In the genomic region with DNA sequence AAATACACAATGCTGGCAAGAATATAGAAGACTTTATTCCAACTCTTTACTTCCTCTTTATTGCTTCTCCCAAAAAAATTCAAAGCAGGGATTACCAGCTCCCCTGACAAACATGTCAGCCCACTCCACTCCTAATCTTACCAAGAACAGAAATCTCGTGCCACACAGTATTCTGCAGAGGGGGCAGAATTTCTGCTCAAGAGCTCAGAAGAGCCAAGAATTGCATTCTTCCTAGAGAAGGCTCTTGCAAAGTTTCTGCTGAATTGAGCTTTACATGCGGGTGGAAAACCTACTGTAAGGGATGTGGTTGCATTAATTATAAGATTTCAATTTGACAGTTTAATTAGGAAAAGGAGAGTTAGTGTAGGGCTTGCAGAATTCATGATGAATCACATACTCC, we compare ENCODE assay signal across 30 cellular contexts.
"Had no signal": no experiment of that assay in that cellular context is flagged by ENCODE, and none has a peak within 500 bp of the region (broad histone marks: within the 10 kb centered on the region; RNA-seq: fewer than 3 reads in every experiment).

No MANE protein-coding gene starts in this region.

- H3K4me1 ChIP-seq: ascending aorta had no signal

- H3K4me3 Mint-ChIP-seq: activated B cell treated with CpG ODN at 0.5 μM for 24 hours; activated CD4-positive, alpha-beta memory T cell treated with anti-CD3 and anti-CD28 coated beads for 36 hours; activated CD4-positive, alpha-beta T cell treated with anti-CD3 and anti-CD28 coated beads, Interleukin-2, amount 10 ng/mL, durations not matched to agents 24 days and 14 days; activated CD8-positive, alpha-beta T cell treated with anti-CD3 and anti-CD28 coated beads for 36 hours; activated naive CD4-positive, alpha-beta T cell treated with anti-CD3 and anti-CD28 coated beads, Interleukin-2, amount 10 ng/mL, durations not matched to agents 7 days and 5 days; activated naive CD4-positive, alpha-beta T cell treated with anti-CD3 and anti-CD28 coated beads, Interleukin-2, amount 50 U/mL, for 24 hours; activated naive CD8-positive, alpha-beta T cell; activated naive CD8-positive, alpha-beta T cell treated with anti-CD3 and anti-CD28 coated beads, Interleukin-2, amount 10 ng/mL, durations not matched to agents 7 days and 5 days; activated naive CD8-positive, alpha-beta T cell treated with anti-CD3 and anti-CD28 coated beads, Interleukin-2, amount 50 U/mL, for 24 hours; activated T-cell treated with anti-CD3 and anti-CD28 coated beads, Interleukin-2, amount 50 U/mL, for 4 hours; brain; T-cell; T-helper 17 cell had no signal

- H3K36me3 ChIP-seq: ascending aorta, cardiac muscle cell had no signal

- H3K27ac ChIP-seq: ascending aorta, cardiac muscle cell, VCaP had no signal

- ATAC-seq: activated CD8-positive, alpha-beta T cell treated with anti-CD3 and anti-CD28 coated beads for 36 hours; activated naive CD8-positive, alpha-beta T cell treated with anti-CD3 and anti-CD28 coated beads, Interleukin-2, amount 50 U/mL, for 24 hours; activated T-cell treated with anti-CD3 and anti-CD28 coated beads, Interleukin-2, amount 50 U/mL, for 4 hours; T-cell; T-helper 17 cell had no signal

- H3K36me3 Mint-ChIP-seq: activated CD4-positive, alpha-beta memory T cell treated with anti-CD3 and anti-CD28 coated beads for 36 hours; activated naive CD4-positive, alpha-beta T cell treated with anti-CD3 and anti-CD28 coated beads, Interleukin-2, amount 10 ng/mL, durations not matched to agents 7 days and 5 days; activated naive CD4-positive, alpha-beta T cell treated with anti-CD3 and anti-CD28 coated beads, Interleukin-2, amount 50 U/mL, for 24 hours; activated naive CD8-positive, alpha-beta T cell; activated naive CD8-positive, alpha-beta T cell treated with anti-CD3 and anti-CD28 coated beads, Interleukin-2, amount 10 ng/mL, durations not matched to agents 7 days and 5 days; brain; T-cell had no signal

- H3K27me3 ChIP-seq: ascending aorta, cardiac muscle cell had no signal

- H3K4me1 Mint-ChIP-seq: activated CD4-positive, alpha-beta T cell treated with anti-CD3 and anti-CD28 coated beads, Interleukin-2, amount 10 ng/mL, durations not matched to agents 24 days and 14 days; activated naive CD4-positive, alpha-beta T cell treated with anti-CD3 and anti-CD28 coated beads, Interleukin-2, amount 10 ng/mL, durations not matched to agents 7 days and 5 days; activated naive CD4-positive, alpha-beta T cell treated with anti-CD3 and anti-CD28 coated beads, Interleukin-2, amount 50 U/mL, for 24 hours; activated naive CD8-positive, alpha-beta T cell treated with anti-CD3 and anti-CD28 coated beads, Interleukin-2, amount 10 ng/mL, durations not matched to agents 7 days and 5 days; activated naive CD8-positive, alpha-beta T cell treated with anti-CD3 and anti-CD28 coated beads, Interleukin-2, amount 50 U/mL, for 24 hours; T-cell; T-helper 17 cell had no signal

- DNase-seq: activated B cell treated with CpG ODN at 0.5 μM for 24 hours; activated CD4-positive, alpha-beta memory T cell treated with anti-CD3 and anti-CD28 coated beads for 36 hours; activated CD4-positive, alpha-beta T cell treated with anti-CD3 and anti-CD28 coated beads for 4 hours; activated CD4-positive, alpha-beta T cell treated with anti-CD3 and anti-CD28 coated beads, Interleukin-2, amount 10 ng/mL, durations not matched to agents 24 days and 14 days; activated CD4-positive, alpha-beta T cell treated with anti-CD3 and anti-CD28 coated beads, Interleukin-2, amount 50 U/mL, for 1 hour; activated CD4-positive, alpha-beta T cell treated with anti-CD3 and anti-CD28 coated beads, Interleukin-2, amount 50 U/mL, for 4 hours; activated CD4-positive, CD25-positive, alpha-beta regulatory T cell treated with anti-CD3 and anti-CD28 coated beads, Interleukin-2, amount 50 U/mL, for 72 hours; activated CD8-positive, alpha-beta memory T cell treated with anti-CD3 and anti-CD28 coated beads, Interleukin-2, amount 50 U/mL, for 4 hours; activated CD8-positive, alpha-beta T cell treated with anti-CD3 and anti-CD28 coated beads for 36 hours; activated effector memory CD4-positive, alpha-beta T cell treated with Interleukin-2 at 50 U/mL for 16 hours; activated gamma-delta T cell; activated naive CD4-positive, alpha-beta T cell treated with anti-CD3 and anti-CD28 coated beads, Interleukin-2, amount 10 ng/mL, durations not matched to agents 7 days and 5 days; activated naive CD4-positive, alpha-beta T cell treated with Interleukin-2 at 50 U/mL for 16 hours; activated naive CD8-positive, alpha-beta T cell treated with anti-CD3 and anti-CD28 coated beads, Interleukin-2, amount 10 ng/mL, durations not matched to agents 7 days and 5 days; activated naive CD8-positive, alpha-beta T cell treated with anti-CD3 and anti-CD28 coated beads, Interleukin-2, amount 50 U/mL, for 24 hours; activated T-cell treated with anti-CD3 and anti-CD28 coated beads for 4 hours; activated T-cell treated with anti-CD3 and anti-CD28 coated beads, Interleukin-2, amount 50 U/mL, for 1 hour; activated T-cell treated with anti-CD3 and anti-CD28 coated beads, Interleukin-2, amount 50 U/mL, for 4 hours; amygdala; central memory CD4-positive, alpha-beta T cell; T-cell; T-helper 17 cell; T1000 had no signal

- H3K27me3 Mint-ChIP-seq: activated B cell treated with CpG ODN at 0.5 μM for 24 hours; activated CD4-positive, alpha-beta memory T cell treated with anti-CD3 and anti-CD28 coated beads for 36 hours; activated CD4-positive, alpha-beta T cell treated with anti-CD3 and anti-CD28 coated beads, Interleukin-2, amount 10 ng/mL, durations not matched to agents 24 days and 14 days; activated CD8-positive, alpha-beta T cell treated with anti-CD3 and anti-CD28 coated beads for 36 hours; activated naive CD4-positive, alpha-beta T cell treated with anti-CD3 and anti-CD28 coated beads, Interleukin-2, amount 10 ng/mL, durations not matched to agents 7 days and 5 days; activated naive CD4-positive, alpha-beta T cell treated with anti-CD3 and anti-CD28 coated beads, Interleukin-2, amount 50 U/mL, for 24 hours; activated naive CD8-positive, alpha-beta T cell; activated naive CD8-positive, alpha-beta T cell treated with anti-CD3 and anti-CD28 coated beads, Interleukin-2, amount 10 ng/mL, durations not matched to agents 7 days and 5 days; activated naive CD8-positive, alpha-beta T cell treated with anti-CD3 and anti-CD28 coated beads, Interleukin-2, amount 50 U/mL, for 24 hours; brain; T-cell; T-helper 17 cell had no signal

- H3K27ac Mint-ChIP-seq: activated B cell treated with CpG ODN at 0.5 μM for 24 hours; activated CD4-positive, alpha-beta memory T cell treated with anti-CD3 and anti-CD28 coated beads for 36 hours; activated CD4-positive, alpha-beta T cell treated with anti-CD3 and anti-CD28 coated beads, Interleukin-2, amount 10 ng/mL, durations not matched to agents 24 days and 14 days; activated CD8-positive, alpha-beta T cell treated with anti-CD3 and anti-CD28 coated beads for 36 hours; activated naive CD4-positive, alpha-beta T cell treated with anti-CD3 and anti-CD28 coated beads, Interleukin-2, amount 10 ng/mL, durations not matched to agents 7 days and 5 days; activated naive CD4-positive, alpha-beta T cell treated with anti-CD3 and anti-CD28 coated beads, Interleukin-2, amount 50 U/mL, for 24 hours; activated naive CD8-positive, alpha-beta T cell; activated naive CD8-positive, alpha-beta T cell treated with anti-CD3 and anti-CD28 coated beads, Interleukin-2, amount 10 ng/mL, durations not matched to agents 7 days and 5 days; activated naive CD8-positive, alpha-beta T cell treated with anti-CD3 and anti-CD28 coated beads, Interleukin-2, amount 50 U/mL, for 24 hours; activated T-helper 2 cell treated with anti-CD3 and anti-CD28 coated beads, Interferon-gamma antibody, Interleukin-2, Interleukin-4, amounts not matched to agents 10 μg/mL and 5 μg/mL and 100 μg/mL, durations not matched to agents 14 hours and 24 hours and 36 hours; T-cell; T-helper 17 cell had no signal

- H3K9me3 Mint-ChIP-seq: activated CD4-positive, alpha-beta memory T cell treated with anti-CD3 and anti-CD28 coated beads for 36 hours; activated CD4-positive, alpha-beta T cell treated with anti-CD3 and anti-CD28 coated beads, Interleukin-2, amount 10 ng/mL, durations not matched to agents 24 days and 14 days; activated CD8-positive, alpha-beta T cell treated with anti-CD3 and anti-CD28 coated beads for 36 hours; activated naive CD4-positive, alpha-beta T cell treated with anti-CD3 and anti-CD28 coated beads, Interleukin-2, amount 10 ng/mL, durations not matched to agents 7 days and 5 days; activated T-cell treated with anti-CD3 and anti-CD28 coated beads, Interleukin-2, amount 50 U/mL, for 4 hours; activated T-helper 2 cell treated with anti-CD3 and anti-CD28 coated beads, Interferon-gamma antibody, Interleukin-2, Interleukin-4, amounts not matched to agents 10 μg/mL and 5 μg/mL and 100 μg/mL, durations not matched to agents 14 hours and 24 hours and 36 hours had no signal

- H3K9me3 ChIP-seq: ascending aorta had no signal

- H3K4me3 ChIP-seq: ascending aorta, cardiac muscle cell had no signal
